ENCODE assay signal across 7 cellular contexts in the genomic region with DNA sequence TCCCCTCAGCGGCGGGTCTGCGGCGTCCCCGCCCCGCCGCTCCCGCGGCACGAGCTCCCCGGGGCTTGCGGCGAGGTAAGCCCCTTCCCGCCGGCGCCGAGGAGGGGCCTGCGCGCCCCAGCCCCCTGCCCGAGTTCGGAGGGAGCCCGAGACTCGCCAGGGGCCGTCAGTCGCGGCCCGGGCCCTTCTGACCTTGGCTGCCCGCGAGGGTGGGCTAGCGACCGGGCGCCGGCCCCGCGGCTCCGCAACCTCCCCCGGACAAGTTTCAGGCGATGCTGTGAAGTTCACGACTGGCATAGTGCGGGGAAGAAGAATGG. TPM values are rescaled to one million over a fixed set of nuclear protein-coding genes. Genes with fewer than 3 reads are reported as not detected.
DNase-seq lines count a peak whose midpoint lies in the region; ATAC-seq and TF ChIP-seq lines count a peak whose summit lies in the region.

No MANE protein-coding gene starts in this region.

- peak overlapping the region; percentile 87 for H2AFZ ChIP-seq in PC-9

- H3K9me3 ChIP-seq in PC-9 (ENCODE audit: insufficient read depth, low read depth) (no peaks in the 10 kb centered on the region), ovary (no peaks in the 10 kb centered on the region)

- H4K20me1 ChIP-seq in PC-9 (ENCODE audit: insufficient read depth): no peaks in the 10 kb centered on the region

- no peaks in the 10 kb centered on the region for H3F3A ChIP-seq in PC-9 (ENCODE audit: insufficient read depth, low read depth)

- no peak for TF ChIP-seq POLR2A in ovary (IDR thresholded peaks at IDR 0.05)

- no peak for TF ChIP-seq CTCF in PC-9 (conservative IDR thresholded peaks at IDR 0.05)
- TF ChIP-seq CTCF in epithelial cell of proximal tubule (conservative IDR thresholded peaks at IDR 0.05; ENCODE audit: low read depth, low read length): no peak
- no peak for TF ChIP-seq CTCF in ovary (IDR thresholded peaks at IDR 0.05)

- no peaks in the 10 kb centered on the region for H3K27me3 ChIP-seq in PC-9 (ENCODE audit: insufficient read depth, low read depth)
- H3K27me3 ChIP-seq in ovary: no peaks in the 10 kb centered on the region

- H3K9me2 ChIP-seq in PC-9 (ENCODE audit: insufficient read depth): no peaks in the 10 kb centered on the region

- H3K4me3 ChIP-seq in PC-9 (peak overlapping the region; percentile 62; the same call in 1 of the 2 replicates), epithelial cell of proximal tubule (ENCODE audit: low read depth, low read length) (peak overlapping the region; percentile 74), ovary (peak overlapping the region; percentile 58)

- H3K79me2 ChIP-seq in PC-9 (ENCODE audit: low read depth): no peaks in the 10 kb centered on the region

- POLR2A ChIA-PET in PC-9 (lab: Charles Lee; ENCODE audit: unreplicated experiment): no interaction called here

- H3K36me3 ChIP-seq in PC-9 (ENCODE audit: low read depth) (no peaks in the 10 kb centered on the region), ovary (no peaks in the 10 kb centered on the region)

- BruUV-seq in PC-9 (replicated peaks; lab: Mats Ljungman, UMichigan): TSS peak; percentile 34

- H3K4me1 ChIP-seq in PC-9 (replicated peaks; ENCODE audit: insufficient read depth) (peaks cover 3% of the 10 kb centered on the region), ovary (ENCODE audit: insufficient read depth) (no peaks in the 10 kb centered on the region)

- no peak overlapping the region for H3K27ac ChIP-seq in PC-9
- H3K27ac ChIP-seq in ovary: peak overlapping the region; percentile 78 to 83

- intact Hi-C loops in PC-9 (cut with micrococcal nuclease; ENCODE audit: unreplicated experiment) (no loop called here), ovary (cut with DNase I) (no loop called here)

- CTCF ChIA-PET in PC-9 (lab: Charles Lee): no interaction called here

- peak overlapping the region; percentile 84 for H3K4me2 ChIP-seq in PC-9

- DNase-seq in PC-9: no peak
- DNase-seq in epithelial cell of proximal tubule (ENCODE audit: low read depth): no peak
- DNase-seq in ovary: peak in 1 of 5 donors; percentile 14
- DNase-seq in SHP77 treated with DMSO at 0.1 percent for 48 hours (lab: John Stamatoyannopoulos, UW): no peak
- DNase-seq in AG08396 (ENCODE audit: low spot score): no peak
- DNase-seq in activated gamma-delta T cell (lab: John Stamatoyannopoulos, UW): no peak

- no peak for TF ChIP-seq EP300 in ovary (IDR thresholded peaks at IDR 0.05)

- 19 to 26% (median 19%) methylated on average over 23 to 40 of the region's 40 CpGs for WGBS in ovary, 3 donors

- ATAC-seq in GM21717 (IDR thresholded peaks at IDR 0.05; ENCODE audit: unreplicated experiment): peak; percentile 14

RNA-seq across cellular contexts. Expression of a gene that starts 0.6 kb away (rescaled TPM):
- total RNA-seq in PC-9 (2021) (4.2 and 5.0 TPM in 2 replicates), epithelial cell of proximal tubule (2.1 and 5.0 TPM in 2 replicates), ovary (10 to 100 TPM in 5 of 7 donors, 1 to 10 TPM in 2; 6.7 to 18.5 (median 12.8) TPM)
- polyA plus RNA-seq in ovary: 1 to 10 TPM; 2.6 to 5.7 TPM
